In genomic region chr3:27637346-27638000, GRCh38 we compare ENCODE assay signal across 1 cellular context.
TF ChIP-seq lines count a peak whose summit lies in the region.

No MANE protein-coding gene starts in this region.

TF ChIP-seq in GM23338, 12 proteins besides CTCF, POLR2A, EP300 and RAD21:
- TF ChIP-seq, protein P1, sequence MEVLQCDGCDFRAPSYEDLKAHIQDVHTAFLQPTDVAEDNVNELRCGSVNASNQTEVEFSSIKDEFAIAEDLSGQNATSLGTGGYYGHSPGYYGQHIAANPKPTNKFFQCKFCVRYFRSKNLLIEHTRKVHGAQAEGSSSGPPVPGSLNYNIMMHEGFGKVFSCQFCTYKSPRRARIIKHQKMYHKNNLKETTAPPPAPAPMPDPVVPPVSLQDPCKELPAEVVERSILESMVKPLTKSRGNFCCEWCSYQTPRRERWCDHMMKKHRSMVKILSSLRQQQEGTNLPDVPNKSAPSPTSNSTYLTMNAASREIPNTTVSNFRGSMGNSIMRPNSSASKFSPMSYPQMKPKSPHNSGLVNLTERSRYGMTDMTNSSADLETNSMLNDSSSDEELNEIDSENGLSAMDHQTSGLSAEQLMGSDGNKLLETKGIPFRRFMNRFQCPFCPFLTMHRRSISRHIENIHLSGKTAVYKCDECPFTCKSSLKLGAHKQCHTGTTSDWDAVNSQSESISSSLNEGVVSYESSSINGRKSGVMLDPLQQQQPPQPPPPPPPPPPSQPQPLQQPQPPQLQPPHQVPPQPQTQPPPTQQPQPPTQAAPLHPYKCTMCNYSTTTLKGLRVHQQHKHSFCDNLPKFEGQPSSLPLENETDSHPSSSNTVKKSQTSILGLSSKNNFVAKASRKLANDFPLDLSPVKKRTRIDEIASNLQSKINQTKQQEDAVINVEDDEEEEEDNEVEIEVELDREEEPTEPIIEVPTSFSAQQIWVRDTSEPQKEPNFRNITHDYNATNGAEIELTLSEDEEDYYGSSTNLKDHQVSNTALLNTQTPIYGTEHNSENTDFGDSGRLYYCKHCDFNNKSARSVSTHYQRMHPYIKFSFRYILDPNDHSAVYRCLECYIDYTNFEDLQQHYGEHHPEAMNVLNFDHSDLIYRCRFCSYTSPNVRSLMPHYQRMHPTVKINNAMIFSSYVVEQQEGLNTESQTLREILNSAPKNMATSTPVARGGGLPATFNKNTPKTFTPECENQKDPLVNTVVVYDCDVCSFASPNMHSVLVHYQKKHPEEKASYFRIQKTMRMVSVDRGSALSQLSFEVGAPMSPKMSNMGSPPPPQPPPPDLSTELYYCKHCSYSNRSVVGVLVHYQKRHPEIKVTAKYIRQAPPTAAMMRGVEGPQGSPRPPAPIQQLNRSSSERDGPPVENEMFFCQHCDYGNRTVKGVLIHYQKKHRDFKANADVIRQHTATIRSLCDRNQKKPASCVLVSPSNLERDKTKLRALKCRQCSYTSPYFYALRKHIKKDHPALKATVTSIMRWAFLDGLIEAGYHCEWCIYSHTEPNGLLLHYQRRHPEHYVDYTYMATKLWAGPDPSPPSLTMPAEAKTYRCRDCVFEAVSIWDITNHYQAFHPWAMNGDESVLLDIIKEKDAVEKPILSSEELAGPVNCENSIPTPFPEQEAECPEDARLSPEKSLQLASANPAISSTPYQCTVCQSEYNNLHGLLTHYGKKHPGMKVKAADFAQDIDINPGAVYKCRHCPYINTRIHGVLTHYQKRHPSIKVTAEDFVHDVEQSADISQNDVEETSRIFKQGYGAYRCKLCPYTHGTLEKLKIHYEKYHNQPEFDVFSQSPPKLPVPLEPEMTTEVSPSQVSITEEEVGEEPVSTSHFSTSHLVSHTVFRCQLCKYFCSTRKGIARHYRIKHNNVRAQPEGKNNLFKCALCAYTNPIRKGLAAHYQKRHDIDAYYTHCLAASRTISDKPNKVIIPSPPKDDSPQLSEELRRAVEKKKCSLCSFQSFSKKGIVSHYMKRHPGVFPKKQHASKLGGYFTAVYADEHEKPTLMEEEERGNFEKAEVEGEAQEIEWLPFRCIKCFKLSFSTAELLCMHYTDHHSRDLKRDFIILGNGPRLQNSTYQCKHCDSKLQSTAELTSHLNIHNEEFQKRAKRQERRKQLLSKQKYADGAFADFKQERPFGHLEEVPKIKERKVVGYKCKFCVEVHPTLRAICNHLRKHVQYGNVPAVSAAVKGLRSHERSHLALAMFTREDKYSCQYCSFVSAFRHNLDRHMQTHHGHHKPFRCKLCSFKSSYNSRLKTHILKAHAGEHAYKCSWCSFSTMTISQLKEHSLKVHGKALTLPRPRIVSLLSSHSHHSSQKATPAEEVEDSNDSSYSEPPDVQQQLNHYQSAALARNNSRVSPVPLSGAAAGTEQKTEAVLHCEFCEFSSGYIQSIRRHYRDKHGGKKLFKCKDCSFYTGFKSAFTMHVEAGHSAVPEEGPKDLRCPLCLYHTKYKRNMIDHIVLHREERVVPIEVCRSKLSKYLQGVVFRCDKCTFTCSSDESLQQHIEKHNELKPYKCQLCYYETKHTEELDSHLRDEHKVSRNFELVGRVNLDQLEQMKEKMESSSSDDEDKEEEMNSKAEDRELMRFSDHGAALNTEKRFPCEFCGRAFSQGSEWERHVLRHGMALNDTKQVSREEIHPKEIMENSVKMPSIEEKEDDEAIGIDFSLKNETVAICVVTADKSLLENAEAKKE (CRISPR knock-in tag; IDR thresholded peaks at IDR 0.05) = no peak
- no peak for TF ChIP-seq POLR2AphosphoS5 (IDR thresholded peaks at IDR 0.05; ENCODE audit: low read depth)
- TF ChIP-seq, protein P2, sequence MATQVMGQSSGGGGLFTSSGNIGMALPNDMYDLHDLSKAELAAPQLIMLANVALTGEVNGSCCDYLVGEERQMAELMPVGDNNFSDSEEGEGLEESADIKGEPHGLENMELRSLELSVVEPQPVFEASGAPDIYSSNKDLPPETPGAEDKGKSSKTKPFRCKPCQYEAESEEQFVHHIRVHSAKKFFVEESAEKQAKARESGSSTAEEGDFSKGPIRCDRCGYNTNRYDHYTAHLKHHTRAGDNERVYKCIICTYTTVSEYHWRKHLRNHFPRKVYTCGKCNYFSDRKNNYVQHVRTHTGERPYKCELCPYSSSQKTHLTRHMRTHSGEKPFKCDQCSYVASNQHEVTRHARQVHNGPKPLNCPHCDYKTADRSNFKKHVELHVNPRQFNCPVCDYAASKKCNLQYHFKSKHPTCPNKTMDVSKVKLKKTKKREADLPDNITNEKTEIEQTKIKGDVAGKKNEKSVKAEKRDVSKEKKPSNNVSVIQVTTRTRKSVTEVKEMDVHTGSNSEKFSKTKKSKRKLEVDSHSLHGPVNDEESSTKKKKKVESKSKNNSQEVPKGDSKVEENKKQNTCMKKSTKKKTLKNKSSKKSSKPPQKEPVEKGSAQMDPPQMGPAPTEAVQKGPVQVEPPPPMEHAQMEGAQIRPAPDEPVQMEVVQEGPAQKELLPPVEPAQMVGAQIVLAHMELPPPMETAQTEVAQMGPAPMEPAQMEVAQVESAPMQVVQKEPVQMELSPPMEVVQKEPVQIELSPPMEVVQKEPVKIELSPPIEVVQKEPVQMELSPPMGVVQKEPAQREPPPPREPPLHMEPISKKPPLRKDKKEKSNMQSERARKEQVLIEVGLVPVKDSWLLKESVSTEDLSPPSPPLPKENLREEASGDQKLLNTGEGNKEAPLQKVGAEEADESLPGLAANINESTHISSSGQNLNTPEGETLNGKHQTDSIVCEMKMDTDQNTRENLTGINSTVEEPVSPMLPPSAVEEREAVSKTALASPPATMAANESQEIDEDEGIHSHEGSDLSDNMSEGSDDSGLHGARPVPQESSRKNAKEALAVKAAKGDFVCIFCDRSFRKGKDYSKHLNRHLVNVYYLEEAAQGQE (IDR thresholded peaks at IDR 0.05; ENCODE audit: unreplicated experiment) = no peak
